In the genomic region with DNA sequence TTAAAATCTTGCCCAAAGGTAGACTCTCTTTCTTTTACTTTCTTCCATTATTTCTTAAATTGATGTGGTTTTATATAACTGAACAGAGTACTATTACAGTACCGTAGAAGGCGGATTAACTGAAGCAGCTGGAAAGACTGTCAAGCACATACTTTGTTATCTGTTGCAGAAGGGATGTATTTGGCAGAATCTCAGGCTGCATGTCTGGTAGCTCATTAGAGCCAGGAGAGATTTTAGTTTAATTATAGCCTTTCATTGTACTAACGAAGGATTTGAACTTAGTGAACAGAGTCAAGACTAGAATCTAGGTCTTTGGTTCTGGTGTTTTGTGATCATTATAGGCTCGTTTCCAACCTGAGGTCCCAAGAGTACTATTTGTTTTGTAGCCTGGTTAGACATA, we compare ENCODE assay signal across 29 cellular contexts.
"Had no signal": no experiment of that assay in that cellular context is flagged by ENCODE, and none has a peak within 500 bp of the region (broad histone marks: within the 10 kb centered on the region; RNA-seq: fewer than 3 reads in every experiment).

No MANE protein-coding gene starts in this region.

- H3K4me2 ChIP-seq: neural progenitor cell had no signal

- H3K4me3 ChIP-seq: neural progenitor cell, ovary, psoas muscle, right lobe of liver, sigmoid colon, stomach, suprapubic skin, testis, tibial artery, transverse colon, upper lobe of right lung, uterus had no signal

- H3K9ac ChIP-seq: neural progenitor cell, parathyroid adenoma had no signal

- H3K36me3 ChIP-seq: uterus had no signal

- ATAC-seq: naive thymus-derived CD4-positive, alpha-beta T cell; natural killer cell; psoas muscle; right cardiac atrium; right lobe of liver; stimulated activated effector memory CD8-positive, alpha-beta T cell treated with anti-CD3 and anti-CD28 coated beads, Interleukin-12 subunit alpha, Interleukin-12 subunit beta, amount 100 ng/mL, for 72 hours; stimulated activated naive B cell treated with anti-CD40 and anti-IgM and Interleukin-4, amounts not matched to agents 10 μg/mL and 1 μg/mL and 100 μg/mL, for 72 hours; upper lobe of right lung had no signal

- H3K4me1 ChIP-seq: neural progenitor cell, parathyroid adenoma, psoas muscle, right lobe of liver, sigmoid colon, stomach, suprapubic skin, testis, tibial artery, transverse colon, upper lobe of right lung, uterus had no signal

- H2AFZ ChIP-seq: neural progenitor cell, parathyroid adenoma had no signal

- H3K79me2 ChIP-seq: parathyroid adenoma had no signal

- DNase-seq: naive thymus-derived CD4-positive, alpha-beta T cell; natural killer cell; occipital lobe; ovary; posterior cingulate gyrus; psoas muscle; right cardiac atrium; right lobe of liver; sigmoid colon; small intestine; stimulated activated CD4-positive, alpha-beta T cell treated with anti-CD3 and anti-CD28 coated beads, Interleukin-15, amount 100 ng/mL, for 24 hours; stimulated activated CD4-positive, alpha-beta T cell treated with anti-CD3 and anti-CD28 coated beads, Interleukin-4, amount 100 ng/mL, for 1 hour; stimulated activated naive B cell treated with anti-CD40 and anti-IgM and Interleukin-4, amounts not matched to agents 10 μg/mL and 1 μg/mL and 100 μg/mL, for 72 hours; stimulated activated naive CD4-positive, alpha-beta T cell treated with Interleukin-2 at 50 U/mL for 16 hours; stomach; substantia nigra; testis; tibial artery; transverse colon; upper lobe of right lung; uterus had no signal

- FAIRE-seq: small intestine had no signal

- H3K4me3 Mint-ChIP-seq: naive thymus-derived CD4-positive, alpha-beta T cell; natural killer cell; nephron; neural progenitor cell; stimulated activated effector memory CD8-positive, alpha-beta T cell treated with anti-CD3 and anti-CD28 coated beads, Interleukin-12 subunit alpha, Interleukin-12 subunit beta, amount 100 ng/mL, for 72 hours; stimulated activated naive B cell treated with anti-CD40 and anti-IgM and Interleukin-4, amounts not matched to agents 10 μg/mL and 1 μg/mL and 100 μg/mL, for 72 hours; stimulated activated naive CD8-positive, alpha-beta T cell treated with anti-CD3 and anti-CD28 coated beads, Interleukin-15, Interleukin-2, amounts not matched to agents 100 ng/mL and 50 ng/mL, for 24 hours; type B pancreatic cell had no signal

- H3K27ac Mint-ChIP-seq: naive thymus-derived CD4-positive, alpha-beta T cell; natural killer cell; nephron; neural progenitor cell; progenitor cell of endocrine pancreas; stimulated activated effector memory CD8-positive, alpha-beta T cell treated with anti-CD3 and anti-CD28 coated beads, Interleukin-12 subunit alpha, Interleukin-12 subunit beta, amount 100 ng/mL, for 72 hours; stimulated activated naive B cell treated with anti-CD40 and anti-IgM and Interleukin-4, amounts not matched to agents 10 μg/mL and 1 μg/mL and 100 μg/mL, for 72 hours; stimulated activated naive CD8-positive, alpha-beta T cell treated with anti-CD3 and anti-CD28 coated beads, Interleukin-15, Interleukin-2, amounts not matched to agents 100 ng/mL and 50 ng/mL, for 24 hours; type B pancreatic cell had no signal

- H3K4me1 Mint-ChIP-seq: naive thymus-derived CD4-positive, alpha-beta T cell; natural killer cell; nephron; neural progenitor cell; stimulated activated effector memory CD8-positive, alpha-beta T cell treated with anti-CD3 and anti-CD28 coated beads, Interleukin-12 subunit alpha, Interleukin-12 subunit beta, amount 100 ng/mL, for 72 hours; stimulated activated naive B cell treated with anti-CD40 and anti-IgM and Interleukin-4, amounts not matched to agents 10 μg/mL and 1 μg/mL and 100 μg/mL, for 72 hours had no signal

- H3K27me3 ChIP-seq: neural progenitor cell, ovary, right lobe of liver, sigmoid colon, stomach, suprapubic skin, testis, tibial artery, transverse colon, upper lobe of right lung, uterus had no signal

- H3K27ac ChIP-seq: neural progenitor cell, ovary, parathyroid adenoma, psoas muscle, right lobe of liver, sigmoid colon, stomach, suprapubic skin, testis, tibial artery, transverse colon, upper lobe of right lung, uterus had no signal

- H3K27me3 Mint-ChIP-seq: progenitor cell of endocrine pancreas; stimulated activated naive B cell treated with anti-CD40 and anti-IgM and Interleukin-4, amounts not matched to agents 10 μg/mL and 1 μg/mL and 100 μg/mL, for 72 hours; stimulated activated naive CD8-positive, alpha-beta T cell treated with anti-CD3 and anti-CD28 coated beads, Interleukin-15, Interleukin-2, amounts not matched to agents 100 ng/mL and 50 ng/mL, for 24 hours; type B pancreatic cell had no signal
